In genomic region chr1:237679687-237680086, GRCh38 we compare ENCODE assay signal across 33 cellular contexts.
"Had no signal": no experiment of that assay in that cellular context is flagged by ENCODE, and none has a peak within 500 bp of the region (broad histone marks: within the 10 kb centered on the region; RNA-seq: fewer than 3 reads in every experiment).

No MANE protein-coding gene starts in this region.

- H3K27ac ChIP-seq: colonic mucosa, esophagus muscularis mucosa, foreskin keratinocyte, gastroesophageal sphincter, neutrophil, pancreas, suprapubic skin, upper lobe of left lung had no signal

- ATAC-seq: foreskin keratinocyte; gastroesophageal sphincter; left colon; mucosa of descending colon; natural killer cell treated with Interleukin-12 subunit alpha and Interleukin-12 subunit beta and Interleukin-15 and Interleukin-18, amount 100 ng/mL, for 72 hours; pancreas; sciatic nerve; stimulated activated naive CD8-positive, alpha-beta T cell treated with anti-CD3 and anti-CD28 coated beads, Interleukin-15, amount 100 ng/mL, for 72 hours had no signal

- H3K4me2 ChIP-seq: smooth muscle cell had no signal

- H3K27me3 ChIP-seq: colonic mucosa, esophagus muscularis mucosa, foreskin keratinocyte, gastroesophageal sphincter, neutrophil, pancreas, suprapubic skin, upper lobe of left lung had no signal

- H3K36me3 Mint-ChIP-seq: immature natural killer cell; memory B cell; mesothelial cell of epicardium; naive B cell; natural killer cell treated with Interleukin-12 subunit alpha and Interleukin-12 subunit beta and Interleukin-15 and Interleukin-18, amount 100 ng/mL, for 72 hours had no signal

- FAIRE-seq: endothelial cell of umbilical vein, pancreas, urothelium cell line had no signal

- H3K4me1 Mint-ChIP-seq: immature natural killer cell; memory B cell; naive B cell; neural crest cell; stimulated activated naive CD8-positive, alpha-beta T cell treated with anti-CD3 and anti-CD28 coated beads, Interleukin-15, amount 100 ng/mL, for 72 hours had no signal

- H3K36me3 ChIP-seq: colonic mucosa, neutrophil, pancreas, suprapubic skin, upper lobe of left lung had no signal

- DNase-seq: colonic mucosa; effector memory CD4-positive, alpha-beta T cell; foreskin keratinocyte; hypothalamus; immature natural killer cell; islet precursor cell; kidney glomerular epithelial cell; left colon; mucosa of descending colon; naive B cell; pancreas; retina; stimulated activated CD4-positive, alpha-beta T cell treated with anti-CD3 and anti-CD28 coated beads, Interleukin-12 subunit alpha, Interleukin-12 subunit beta, amount 100 ng/mL, for 4 hours; stimulated activated CD4-positive, alpha-beta T cell treated with anti-CD3 and anti-CD28 coated beads, Interleukin-1b, Interleukin-23, amount 100 ng/mL, for 48 hours; stimulated activated CD4-positive, alpha-beta T cell treated with anti-CD3 and anti-CD28 coated beads, Interleukin-4, amount 100 ng/mL, for 1 hour; stimulated activated CD8-positive, alpha-beta memory T cell treated with anti-CD3 and anti-CD28 coated beads, Interleukin-4, amount 100 ng/mL, for 48 hours; stimulated activated naive CD4-positive, alpha-beta T cell; stimulated activated naive CD8-positive, alpha-beta T cell treated with anti-CD3 and anti-CD28 coated beads, Interleukin-15, amount 100 ng/mL, for 72 hours; upper lobe of left lung had no signal

- H3K4me3 Mint-ChIP-seq: dendritic cell treated with granulocyte-macrophage colony-stimulating factor and Interleukin-4, amounts not matched to agents 40 ng/mL and 50 ng/mL, for 4 days; immature natural killer cell; memory B cell; mesothelial cell of epicardium; natural killer cell treated with Interleukin-12 subunit alpha and Interleukin-12 subunit beta and Interleukin-15 and Interleukin-18, amount 100 ng/mL, for 72 hours; neural crest cell; stimulated activated naive CD8-positive, alpha-beta T cell treated with anti-CD3 and anti-CD28 coated beads, Interleukin-15, amount 100 ng/mL, for 72 hours had no signal

- H3K9me3 Mint-ChIP-seq: dendritic cell treated with granulocyte-macrophage colony-stimulating factor and Interleukin-4, amounts not matched to agents 40 ng/mL and 50 ng/mL, for 4 days; mesothelial cell of epicardium; natural killer cell treated with Interleukin-12 subunit alpha and Interleukin-12 subunit beta and Interleukin-15 and Interleukin-18, amount 100 ng/mL, for 72 hours; neural crest cell; stimulated activated naive CD8-positive, alpha-beta T cell treated with anti-CD3 and anti-CD28 coated beads, Interleukin-15, amount 100 ng/mL, for 72 hours had no signal

- H3K27me3 Mint-ChIP-seq: dendritic cell treated with granulocyte-macrophage colony-stimulating factor and Interleukin-4, amounts not matched to agents 40 ng/mL and 50 ng/mL, for 4 days; memory B cell; stimulated activated naive CD8-positive, alpha-beta T cell treated with anti-CD3 and anti-CD28 coated beads, Interleukin-15, amount 100 ng/mL, for 72 hours had no signal

- H3K4me3 ChIP-seq: colonic mucosa, esophagus muscularis mucosa, gastroesophageal sphincter, lung, mucosa of descending colon, pancreas, smooth muscle cell, suprapubic skin, upper lobe of left lung had no signal

- H3K4me1 ChIP-seq: colonic mucosa, foreskin keratinocyte, pancreas, suprapubic skin, upper lobe of left lung had no signal

- H3K9me3 ChIP-seq: colonic mucosa, esophagus muscularis mucosa, gastroesophageal sphincter, mucosa of descending colon, neutrophil, pancreas, suprapubic skin, upper lobe of left lung had no signal

- H3K27ac Mint-ChIP-seq: dendritic cell treated with granulocyte-macrophage colony-stimulating factor and Interleukin-4, amounts not matched to agents 40 ng/mL and 50 ng/mL, for 4 days; immature natural killer cell; memory B cell; mesothelial cell of epicardium; naive B cell; natural killer cell treated with Interleukin-12 subunit alpha and Interleukin-12 subunit beta and Interleukin-15 and Interleukin-18, amount 100 ng/mL, for 72 hours; stimulated activated naive CD8-positive, alpha-beta T cell treated with anti-CD3 and anti-CD28 coated beads, Interleukin-15, amount 100 ng/mL, for 72 hours had no signal
